In genomic region chr6:93886416-93886815, GRCh38 we compare ENCODE assay signal across 23 cellular contexts.
"Had no signal": no experiment of that assay in that cellular context is flagged by ENCODE, and none has a peak within 500 bp of the region (broad histone marks: within the 10 kb centered on the region; RNA-seq: fewer than 3 reads in every experiment).

No MANE protein-coding gene starts in this region.

- H3K36me3 Mint-ChIP-seq: activated CD8-positive, alpha-beta memory T cell treated with anti-CD3 and anti-CD28 coated beads, Interleukin-2, amount 10 ng/mL, durations not matched to agents 7 days and 5 days; activated naive CD8-positive, alpha-beta T cell had no signal

- DNase-seq: activated CD4-positive, alpha-beta T cell treated with anti-CD3 and anti-CD28 coated beads for 48 hours; activated CD4-positive, alpha-beta T cell treated with anti-CD3 and anti-CD28 coated beads, Interleukin-2, amount 50 U/mL, for 4 hours; activated CD8-positive, alpha-beta memory T cell treated with anti-CD3 and anti-CD28 coated beads, Interleukin-2, amount 10 ng/mL, durations not matched to agents 7 days and 5 days; activated CD8-positive, alpha-beta T cell treated with anti-CD3 and anti-CD28 coated beads, Interleukin-2, amount 10 ng/mL, durations not matched to agents 7 days and 5 days; activated effector memory CD4-positive, alpha-beta T cell treated with Interleukin-2 at 50 U/mL for 16 hours; activated naive CD4-positive, alpha-beta T cell treated with anti-CD3 and anti-CD28 coated beads for 36 hours; activated T-cell treated with anti-CD3 and anti-CD28 coated beads, Interleukin-2, amount 50 U/mL, for 24 hours; amygdala; body of pancreas; MG63; MV-4-11; NCI-H1092 treated with DMSO at 0.1 percent for 48 hours; NCI-H1436; NCI-H1694 treated with DMSO at 0.1 percent for 48 hours; NCI-H2029 treated with DMSO at 0.1 percent for 48 hours; NCI-H510A treated with DMSO at 0.1 percent for 48 hours; NCI-H69; NK-92 treated with Interleukin-12 subunit alpha and Interleukin-12 subunit beta, amount 100 ng/mL, for 24 hours; SHP77 had no signal

- H3K4me1 Mint-ChIP-seq: activated CD8-positive, alpha-beta memory T cell treated with anti-CD3 and anti-CD28 coated beads, Interleukin-2, amount 10 ng/mL, durations not matched to agents 7 days and 5 days had no signal

- H3K27me3 ChIP-seq: body of pancreas, cardiac muscle cell, MG63 had no signal

- H3K9me3 ChIP-seq: body of pancreas, MG63 had no signal

- H3K27ac Mint-ChIP-seq: activated CD8-positive, alpha-beta memory T cell treated with anti-CD3 and anti-CD28 coated beads, Interleukin-2, amount 10 ng/mL, durations not matched to agents 7 days and 5 days; activated CD8-positive, alpha-beta T cell treated with anti-CD3 and anti-CD28 coated beads, Interleukin-2, amount 10 ng/mL, durations not matched to agents 7 days and 5 days; activated naive CD4-positive, alpha-beta T cell treated with anti-CD3 and anti-CD28 coated beads for 36 hours; activated naive CD8-positive, alpha-beta T cell; activated T-cell treated with anti-CD3 and anti-CD28 coated beads, Interleukin-2, amount 50 U/mL, for 24 hours; activated T-helper 1 cell treated with anti-CD3 and anti-CD28 coated beads, Interleukin-12 subunit alpha, Interleukin-12 subunit beta, Interleukin-2, Interleukin-4 antibody, amounts not matched to agents 30 ng/mL and 10 ng/mL and 1 ng/mL, durations not matched to agents 14 hours and 24 hours and 36 hours; T-helper 1 cell treated with Interleukin-12 subunit alpha and Interleukin-12 subunit beta and Interleukin-4 antibody, amounts not matched to agents 30 μg/mL and 1 μg/mL, for 36 hours had no signal

- H3K27ac ChIP-seq: body of pancreas, cardiac muscle cell had no signal

- H3K4me1 ChIP-seq: body of pancreas had no signal

- H3K9me3 Mint-ChIP-seq: activated T-helper 1 cell treated with anti-CD3 and anti-CD28 coated beads, Interleukin-12 subunit alpha, Interleukin-12 subunit beta, Interleukin-2, Interleukin-4 antibody, amounts not matched to agents 30 ng/mL and 10 ng/mL and 1 ng/mL, durations not matched to agents 14 hours and 24 hours and 36 hours; T-helper 1 cell treated with Interleukin-12 subunit alpha and Interleukin-12 subunit beta and Interleukin-4 antibody, amounts not matched to agents 30 μg/mL and 1 μg/mL, for 36 hours had no signal

- H3K4me3 ChIP-seq: body of pancreas, cardiac muscle cell, MG63 had no signal

- H3K36me3 ChIP-seq: cardiac muscle cell, MG63 had no signal

- H3K27me3 Mint-ChIP-seq: activated CD8-positive, alpha-beta memory T cell treated with anti-CD3 and anti-CD28 coated beads, Interleukin-2, amount 10 ng/mL, durations not matched to agents 7 days and 5 days; activated naive CD8-positive, alpha-beta T cell; activated T-cell treated with anti-CD3 and anti-CD28 coated beads, Interleukin-2, amount 50 U/mL, for 24 hours had no signal

- H3K4me3 Mint-ChIP-seq: activated CD8-positive, alpha-beta memory T cell treated with anti-CD3 and anti-CD28 coated beads, Interleukin-2, amount 10 ng/mL, durations not matched to agents 7 days and 5 days; activated CD8-positive, alpha-beta T cell treated with anti-CD3 and anti-CD28 coated beads, Interleukin-2, amount 10 ng/mL, durations not matched to agents 7 days and 5 days; activated naive CD4-positive, alpha-beta T cell treated with anti-CD3 and anti-CD28 coated beads for 36 hours; activated naive CD8-positive, alpha-beta T cell; activated T-cell treated with anti-CD3 and anti-CD28 coated beads, Interleukin-2, amount 50 U/mL, for 24 hours; activated T-helper 1 cell treated with anti-CD3 and anti-CD28 coated beads, Interleukin-12 subunit alpha, Interleukin-12 subunit beta, Interleukin-2, Interleukin-4 antibody, amounts not matched to agents 30 ng/mL and 10 ng/mL and 1 ng/mL, durations not matched to agents 14 hours and 24 hours and 36 hours; T-helper 1 cell treated with Interleukin-12 subunit alpha and Interleukin-12 subunit beta and Interleukin-4 antibody, amounts not matched to agents 30 μg/mL and 1 μg/mL, for 36 hours had no signal
